In genomic region chr1:59926381-59927243, GRCh38 we compare ENCODE assay signal across 8 cellular contexts. TPM values are rescaled to one million over a fixed set of nuclear protein-coding genes. Genes with fewer than 3 reads are reported as not detected.
DNase-seq lines count a peak whose midpoint lies in the region; ATAC-seq and TF ChIP-seq lines count a peak whose summit lies in the region.

TSS of gene CYP2J2 (minus strand) at chr1:59926773. CDS start at chr1:59926746, 27 bp downstream.

- peaks cover 7 to 16% (median 12%) of the 10 kb centered on the region in 4 donors for H3K4me1 Mint-ChIP-seq in naive thymus-derived CD8-positive, alpha-beta T cell

- H3K4me3 ChIP-seq in GM06990 (replicated peaks; ENCODE audit: low read depth, low read length) (no peak within 1 kb of the TSS), fibroblast of mammary gland (ENCODE audit: control insufficient read depth, low read depth, low read length) (peak within 1 kb of the TSS; percentile 49)

- H3K27ac Mint-ChIP-seq in naive thymus-derived CD8-positive, alpha-beta T cell: peak within 1 kb of the TSS; percentile 55 to 92 (median 84)

- H3K27me3 Mint-ChIP-seq in naive thymus-derived CD8-positive, alpha-beta T cell: peaks cover 3 to 24% (median 7%) of the 10 kb centered on the region in 5 donors

- peak within 1 kb of the TSS; percentile 89 for H3K27ac ChIP-seq in substantia nigra (ENCODE audit: low read depth, low read length, poor library complexity, severe bottlenecking)

- H3K4me3 Mint-ChIP-seq in naive thymus-derived CD8-positive, alpha-beta T cell: peak within 1 kb of the TSS; percentile 73 to 95 (median 90)

- peak; percentile 91 for ATAC-seq in HG02678 (IDR thresholded peaks at IDR 0.05; ENCODE audit: unreplicated experiment)
- peak; percentile 81 to 97 for ATAC-seq in naive thymus-derived CD8-positive, alpha-beta T cell

- peaks cover 0 to 21% (median 10%) of the 10 kb centered on the region in 3 donors for H3K36me3 Mint-ChIP-seq in naive thymus-derived CD8-positive, alpha-beta T cell

- POLR2A ChIA-PET in naive thymus-derived CD8-positive, alpha-beta T cell (lab: Charles Lee): interaction anchor here (1.2 to 1.7 kb wide), 2 partner anchors 34 to 112 kb away, joined by 3 to 7 read pairs; partner anchors contain the start of gene HOOK1

- no peaks in the 10 kb centered on the region for H3K36me3 ChIP-seq in GM06990 (ENCODE audit: control insufficient read depth, insufficient read depth, low read length)

- H3K27me3 ChIP-seq in GM06990 (replicated peaks; ENCODE audit: control insufficient read depth, insufficient read depth, low read length): no peaks in the 10 kb centered on the region

- DNase-seq in GM06990 (ENCODE audit: extremely low read depth, insufficient read length): peak; percentile 13
- peak; percentile 13 to 62 for DNase-seq in NCI-H446 (lab: John Stamatoyannopoulos, UW)
- DNase-seq in activated T-cell treated with anti-CD3 and anti-CD28 coated beads for 4 hours: peak; percentile 21
- peak; percentile 8 for DNase-seq in fibroblast of mammary gland (ENCODE audit: low read depth)
- DNase-seq in naive thymus-derived CD8-positive, alpha-beta T cell: peak; percentile 2 to 63 (median 33)
- DNase-seq in substantia nigra (lab: John Stamatoyannopoulos, UW): peak in 47 of 49 donors; percentile 22 to 86 (median 72)
- no peak for DNase-seq in NCI-H524 treated with DMSO at 0.1 percent for 48 hours (lab: John Stamatoyannopoulos, UW)

- TF ChIP-seq CTCF in GM06990 (IDR thresholded peaks at IDR 0.05; ENCODE audit: insufficient read depth, low read length, poor library complexity, severe bottlenecking) (no peak), fibroblast of mammary gland (conservative IDR thresholded peaks at IDR 0.05; ENCODE audit: control insufficient read depth, insufficient read depth, low read depth, low read length) (no peak)

- peaks cover 0 to 24% (median 10%) of the 10 kb centered on the region in 9 donors for H3K9me3 Mint-ChIP-seq in naive thymus-derived CD8-positive, alpha-beta T cell

RNA-seq across cellular contexts. Expression of gene CYP2J2, which starts in this region (rescaled TPM):
- 1 to 10 TPM; 2.0 to 2.8 TPM for total RNA-seq in naive thymus-derived CD8-positive, alpha-beta T cell
- polyA plus RNA-seq in naive thymus-derived CD8-positive, alpha-beta T cell: 1 to 10 TPM; 3.2 to 5.0 (median 3.6) TPM
